21 cellular contexts compared by ENCODE assay signal in genomic region chr7:115221484-115221883, GRCh38.
DNase-seq lines count a peak whose midpoint lies in the region; ATAC-seq and TF ChIP-seq lines count a peak whose summit lies in the region.
"Had no signal": no experiment of that assay in that cellular context is flagged by ENCODE, and none has a peak within 500 bp of the region (broad histone marks: within the 10 kb centered on the region; RNA-seq: fewer than 3 reads in every experiment).

No MANE protein-coding gene starts in this region.

- H3K14ac ChIP-seq in IMR-90 (replicated peaks; ENCODE audit: low read depth, low read length): 0 out of 2 replicates have a peak overlapping the region, but pooled peaks have one; percentile 30

- H2AK5ac ChIP-seq in IMR-90 (ENCODE audit: low read depth, low read length): 0 out of 2 replicates have a peak overlapping the region, but pooled peaks have one; percentile 27

- H3K9me1 ChIP-seq in IMR-90 (ENCODE audit: insufficient read depth, low read length): peaks cover 3% of the 10 kb centered on the region

- H4K91ac ChIP-seq in IMR-90 (ENCODE audit: insufficient read depth, low read depth, low read length): no peak overlapping the region

- H3K56ac ChIP-seq in IMR-90 (ENCODE audit: extremely low read depth, insufficient read depth, low read length): no peak overlapping the region

- no peak overlapping the region for H3K27ac ChIP-seq in IMR-90 (ENCODE audit: insufficient read depth, low read length)
- H3K27ac ChIP-seq in epithelial cell of prostate: peak overlapping the region; percentile 16
- no peak overlapping the region for H3K27ac ChIP-seq in osteoblast (ENCODE audit: low read depth, low read length)

- BruUV-seq in IMR-90 (replicated peaks; lab: Mats Ljungman, UMichigan): no TSS peak

- dilution Hi-C loops in IMR-90 (cut with HindIII; ENCODE audit: low sequenced_read_pairs, unreplicated experiment): no loop called here

- H4K20me1 ChIP-seq in IMR-90 (ENCODE audit: insufficient read depth, low read length) (no peaks in the 10 kb centered on the region), osteoblast (ENCODE audit: insufficient read depth, low read length) (no peaks in the 10 kb centered on the region)

- H2AFZ ChIP-seq in IMR-90 (replicated peaks; ENCODE audit: low read length, poor library complexity) (peak overlapping the region; percentile 64), osteoblast (ENCODE audit: low read length) (peak overlapping the region; percentile 36)

- no peak for TF ChIP-seq RAD21 in IMR-90 (IDR thresholded peaks at IDR 0.05; ENCODE audit: low read length)

- no peak for TF ChIP-seq POLR2A in IMR-90 (IDR thresholded peaks at IDR 0.05; ENCODE audit: low read depth, low read length)

- H3K9me3 Mint-ChIP-seq in immature natural killer cell: peaks cover 0 to 2% (median 0%) of the 10 kb centered on the region in 6 donors
- H3K9me3 Mint-ChIP-seq: CD14-positive monocyte had no signal

- peak overlapping the region; percentile 61 for H3K18ac ChIP-seq in IMR-90 (ENCODE audit: low read depth, low read length)

- no peak overlapping the region for H3K9ac ChIP-seq in IMR-90 (ENCODE audit: low read depth, low read length)

- H3K36me3 ChIP-seq in IMR-90 (ENCODE audit: control insufficient read depth, insufficient read depth, low read length) (no peaks in the 10 kb centered on the region), osteoblast (ENCODE audit: insufficient read depth, low read length) (no peaks in the 10 kb centered on the region)

- H3K4me1 Mint-ChIP-seq in immature natural killer cell: no peaks in the 10 kb centered on the region
- H3K4me1 Mint-ChIP-seq: CD14-positive monocyte had no signal

- no peak for TF ChIP-seq CTCF in IMR-90 (conservative IDR thresholded peaks at IDR 0.05; ENCODE audit: low read depth, low read length)
- no peak for TF ChIP-seq CTCF in osteoblast (IDR thresholded peaks at IDR 0.05; ENCODE audit: extremely low read depth, low read depth, low read length)

- no peak overlapping the region for H3K4ac ChIP-seq in IMR-90 (ENCODE audit: low read depth, low read length)

- intact Hi-C loops in IMR-90 (cut with micrococcal nuclease): no loop called here

- peak overlapping the region; percentile 76 for H2BK120ac ChIP-seq in IMR-90 (ENCODE audit: low read depth, low read length)

- H3K4me3 ChIP-seq in IMR-90 (ENCODE audit: insufficient read depth, low read depth, low read length): no peak overlapping the region
- no peak overlapping the region for H3K4me3 ChIP-seq in osteoblast (ENCODE audit: insufficient read depth, low read length)
- H3K4me3 ChIP-seq: K562 had no signal

- H3K4me1 ChIP-seq in IMR-90 (ENCODE audit: control insufficient read depth, insufficient read depth, low read length) (peaks cover 3% of the 10 kb centered on the region), osteoblast (ENCODE audit: insufficient read depth, low read length) (peaks cover 11% of the 10 kb centered on the region)

- no peaks in the 10 kb centered on the region for H3K36me3 Mint-ChIP-seq in immature natural killer cell
- H3K36me3 Mint-ChIP-seq: CD14-positive monocyte had no signal

- no peak overlapping the region for H2BK20ac ChIP-seq in IMR-90 (ENCODE audit: low read depth, low read length)

- H2BK15ac ChIP-seq in IMR-90 (ENCODE audit: low read depth, low read length): no peak overlapping the region

- H3K23ac ChIP-seq in IMR-90 (ENCODE audit: low read depth, low read length): no peak overlapping the region

- H3K27me3 Mint-ChIP-seq in immature natural killer cell (ENCODE audit: low read depth in 3 of 3): peaks cover 0 to 2% (median 0%) of the 10 kb centered on the region in 3 donors

- in situ Hi-C loops in IMR-90 (cut with MboI; ENCODE audit: low sequenced_read_pairs): no loop called here

- no peaks in the 10 kb centered on the region for H3K79me2 ChIP-seq in osteoblast (ENCODE audit: insufficient read depth, low read length)

- H2BK5ac ChIP-seq in IMR-90 (ENCODE audit: low read depth, low read length, poor library complexity, severe bottlenecking): peak overlapping the region; percentile 60

- H3K79me1 ChIP-seq in IMR-90 (ENCODE audit: low read depth in 1 of 2, low read length in 2 of 2): no peaks in the 10 kb centered on the region

- peak; percentile 1 for DNase-seq in EL
- peak; percentile 54 for DNase-seq in IMR-90
- DNase-seq in epithelial cell of prostate (ENCODE audit: low read depth, low spot score): no peak
- DNase-seq in osteoblast (ENCODE audit: insufficient read length, low spot score, missing footprints): no peak
- DNase-seq in immature natural killer cell: no peak
- no peak for DNase-seq in NCI-H524 (lab: John Stamatoyannopoulos, UW)
- no peak for DNase-seq in NCI-H128 (lab: John Stamatoyannopoulos, UW; ENCODE audit: unreplicated experiment)
- DNase-seq: AML-193, DND-41, GDM1, H9, NCI-H1105 treated with DMSO at 0.1 percent for 48 hours, NCI-H1694 treated with DMSO at 0.1 percent for 48 hours, NCI-H2107, NCI-H510A, NCI-H774, SW 1271 had no signal

- H3K4me2 ChIP-seq in IMR-90 (ENCODE audit: low read depth, low read length) (no peak overlapping the region; the same call in 1 of the 2 replicates), osteoblast (ENCODE audit: insufficient read depth, low read length) (no peak overlapping the region)

- peak overlapping the region; percentile 8; the same call in 1 of the 2 replicates for H4K5ac ChIP-seq in IMR-90 (ENCODE audit: low read depth, low read length)

- H3K27me3 ChIP-seq in IMR-90 (ENCODE audit: control insufficient read depth, insufficient read depth, low read length): no peaks in the 10 kb centered on the region
- H3K27me3 ChIP-seq in osteoblast (ENCODE audit: insufficient read depth, low read length): no peaks in the 10 kb centered on the region

- CTCF ChIA-PET in IMR-90 (lab: Yijun Ruan, JAX): interaction anchor here (2.1 kb wide), 1 partner anchor 10 kb away, joined by 5 read pairs; no protein-coding TSS in a partner anchor

- ATAC-seq in IMR-90 (ENCODE audit: low read depth): no peak
- no peak for ATAC-seq in GM21737 (IDR thresholded peaks at IDR 0.05; ENCODE audit: unreplicated experiment)
- ATAC-seq: K562, Right ventricle myocardium inferior had no signal

- H3K27ac Mint-ChIP-seq in immature natural killer cell: no peak overlapping the region
- H3K27ac Mint-ChIP-seq: CD14-positive monocyte, H9 had no signal

- no peak overlapping the region for H2AK9ac ChIP-seq in IMR-90 (replicated peaks; ENCODE audit: low read depth, low read length, poor library complexity)

- H4K8ac ChIP-seq in IMR-90 (ENCODE audit: low read depth in 2 of 2, low read length in 2 of 2): peak overlapping the region in 1 of 2 experiments; percentile 77; a peak in 2 of 4 replicates

- POLR2A ChIA-PET in IMR-90 (lab: Charles Lee; ENCODE audit: unreplicated experiment): no interaction called here

- no peaks in the 10 kb centered on the region for H3K9me3 ChIP-seq in IMR-90 (ENCODE audit: control insufficient read depth, insufficient read depth, low read length)
- no peaks in the 10 kb centered on the region for H3K9me3 ChIP-seq in osteoblast (ENCODE audit: low read depth, low read length)

- no peak overlapping the region for H3K4me3 Mint-ChIP-seq in immature natural killer cell
- H3K4me3 Mint-ChIP-seq: CD14-positive monocyte, H9 had no signal

TF ChIP-seq in IMR-90, 13 proteins besides CTCF, POLR2A, EP300 and RAD21:
- TF ChIP-seq CEBPB (IDR thresholded peaks at IDR 0.05; ENCODE audit: low read depth, low read length): peak; percentile 33; the same call in 1 of the 2 replicates
- TF ChIP-seq, protein P1, sequence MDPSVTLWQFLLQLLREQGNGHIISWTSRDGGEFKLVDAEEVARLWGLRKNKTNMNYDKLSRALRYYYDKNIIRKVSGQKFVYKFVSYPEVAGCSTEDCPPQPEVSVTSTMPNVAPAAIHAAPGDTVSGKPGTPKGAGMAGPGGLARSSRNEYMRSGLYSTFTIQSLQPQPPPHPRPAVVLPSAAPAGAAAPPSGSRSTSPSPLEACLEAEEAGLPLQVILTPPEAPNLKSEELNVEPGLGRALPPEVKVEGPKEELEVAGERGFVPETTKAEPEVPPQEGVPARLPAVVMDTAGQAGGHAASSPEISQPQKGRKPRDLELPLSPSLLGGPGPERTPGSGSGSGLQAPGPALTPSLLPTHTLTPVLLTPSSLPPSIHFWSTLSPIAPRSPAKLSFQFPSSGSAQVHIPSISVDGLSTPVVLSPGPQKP (IDR thresholded peaks at IDR 0.05; ENCODE audit: borderline replicate concordance, low read depth, low read length): no peak

Comparison
In these comparisons a context has a peak if more than half of its experiments do, and no peak if none do; other contexts are left out.
1. DNase-seq: peak in EL (single experiment) and IMR-90 (single experiment); none in epithelial cell of prostate (single experiment), osteoblast (single experiment), immature natural killer cell (0 of 3), NCI-H524 (0 of 2) and NCI-H128 (single experiment).